In the genomic region with DNA sequence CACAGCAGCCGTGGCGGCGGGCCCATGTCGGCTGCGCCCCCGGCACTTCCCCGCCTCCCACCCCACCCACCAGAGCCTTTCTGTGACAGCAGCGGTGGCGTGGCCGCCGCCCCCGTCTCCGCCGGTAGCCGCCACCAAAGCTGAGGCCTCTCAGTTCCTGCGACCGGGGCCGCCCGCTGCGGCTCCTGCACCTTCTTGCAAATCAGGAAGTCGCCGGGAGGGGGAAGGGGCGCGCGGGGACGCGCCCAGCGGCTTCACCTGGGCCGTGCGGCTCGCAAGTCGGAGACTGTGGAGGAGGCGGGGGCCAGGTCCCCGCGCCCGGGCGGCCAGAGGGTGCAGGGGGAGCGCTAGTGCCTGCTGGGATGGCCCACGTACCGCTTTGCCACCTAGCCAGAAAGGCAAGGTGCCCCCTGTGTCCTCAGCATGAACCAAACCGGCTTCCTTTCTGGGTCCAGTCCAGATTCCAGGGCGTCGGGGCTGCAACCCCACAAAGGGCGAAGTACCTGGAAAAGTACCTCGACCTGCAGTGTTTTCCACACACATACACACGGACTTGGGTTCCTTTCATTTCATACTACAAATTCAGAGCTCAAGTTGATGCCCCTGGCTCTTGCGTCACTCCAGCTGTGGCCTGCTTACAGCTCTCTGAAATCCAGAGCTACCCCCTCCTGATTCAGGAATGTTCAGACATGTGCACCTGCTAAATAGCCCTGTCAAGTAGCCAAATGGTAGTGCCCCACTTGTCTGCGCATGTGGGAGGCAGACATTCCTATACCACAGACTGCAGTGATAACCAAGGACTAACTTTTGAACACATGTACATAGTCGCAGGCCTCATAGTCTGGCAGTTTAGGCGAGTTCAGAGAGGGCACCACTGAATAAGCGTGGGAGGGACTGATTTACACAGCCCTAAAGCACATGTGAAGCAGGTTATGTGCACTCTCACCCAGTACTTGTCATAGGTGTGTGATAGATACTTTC, we compare ENCODE assay signal across 8 cellular contexts. TPM values are rescaled to one million over a fixed set of nuclear protein-coding genes. Genes with fewer than 3 reads are reported as not detected.
DNase-seq lines count a peak whose midpoint lies in the region; ATAC-seq and TF ChIP-seq lines count a peak whose summit lies in the region.

A gene with protein sequence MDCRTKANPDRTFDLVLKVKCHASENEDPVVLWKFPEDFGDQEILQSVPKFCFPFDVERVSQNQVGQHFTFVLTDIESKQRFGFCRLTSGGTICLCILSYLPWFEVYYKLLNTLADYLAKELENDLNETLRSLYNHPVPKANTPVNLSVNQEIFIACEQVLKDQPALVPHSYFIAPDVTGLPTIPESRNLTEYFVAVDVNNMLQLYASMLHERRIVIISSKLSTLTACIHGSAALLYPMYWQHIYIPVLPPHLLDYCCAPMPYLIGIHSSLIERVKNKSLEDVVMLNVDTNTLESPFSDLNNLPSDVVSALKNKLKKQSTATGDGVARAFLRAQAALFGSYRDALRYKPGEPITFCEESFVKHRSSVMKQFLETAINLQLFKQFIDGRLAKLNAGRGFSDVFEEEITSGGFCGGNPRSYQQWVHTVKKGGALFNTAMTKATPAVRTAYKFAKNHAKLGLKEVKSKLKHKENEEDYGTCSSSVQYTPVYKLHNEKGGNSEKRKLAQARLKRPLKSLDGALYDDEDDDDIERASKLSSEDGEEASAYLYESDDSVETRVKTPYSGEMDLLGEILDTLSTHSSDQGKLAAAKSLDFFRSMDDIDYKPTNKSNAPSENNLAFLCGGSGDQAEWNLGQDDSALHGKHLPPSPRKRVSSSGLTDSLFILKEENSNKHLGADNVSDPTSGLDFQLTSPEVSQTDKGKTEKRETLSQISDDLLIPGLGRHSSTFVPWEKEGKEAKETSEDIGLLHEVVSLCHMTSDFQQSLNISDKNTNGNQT (minus strand): TSS at position 199 of the 981 bp plus-strand sequence. CDS start 325 bp downstream, outside the sequence.

- peak within 1 kb of the TSS; percentile 66 to 90 (median 78) for H3K4me3 ChIP-seq in heart right ventricle

- no peaks in the 10 kb centered on the region for H3K36me3 ChIP-seq in heart right ventricle

- peak; percentile 54 for DNase-seq in EH (ENCODE audit: low read depth)
- peak; percentile 80 for DNase-seq in KG1 (lab: John Stamatoyannopoulos, UW)
- peak; percentile 78 for DNase-seq in SKM-1 treated with dmso at 0.1 percent for 144 hours (lab: John Stamatoyannopoulos, UW; ENCODE audit: unreplicated experiment)
- DNase-seq in activated naive CD4-positive, alpha-beta T cell treated with anti-CD3 and anti-CD28 coated beads, Interleukin-2, amount 50 U/mL, for 72 hours (ENCODE audit: low spot score in 2 of 2) = peak; percentile 78 to 88
- peak; percentile 60 to 77 for DNase-seq in heart right ventricle
- DNase-seq in posterior vena cava (ENCODE audit: low spot score) = peak; percentile 94
- DNase-seq in ureter (ENCODE audit: low spot score) = peak; percentile 83

- peaks cover 5 to 12% of the 10 kb centered on the region in 2 donors for H3K36me3 Mint-ChIP-seq in activated naive CD4-positive, alpha-beta T cell treated with anti-CD3 and anti-CD28 coated beads, Interleukin-2, amount 50 U/mL, for 72 hours

- intact Hi-C loops in heart right ventricle (cut with DNase I) (loop anchor here in 2 of 10 donors (10.0 kb wide), 1 partner anchor 161 kb away; no protein-coding TSS in a partner anchor), posterior vena cava (cut with DNase I) (no loop called here)

- H3K9me3 ChIP-seq in heart right ventricle = peaks cover 0 to 9% (median 0%) of the 10 kb centered on the region in 11 donors

- H3K27ac Mint-ChIP-seq in activated naive CD4-positive, alpha-beta T cell treated with anti-CD3 and anti-CD28 coated beads, Interleukin-2, amount 50 U/mL, for 72 hours = peak within 1 kb of the TSS; percentile 96 to 99

- 9 to 10% methylated on average over 42 to 51 of the region's 51 CpGs for WGBS in heart right ventricle, 2 donors

- peak within 1 kb of the TSS; percentile 82 to 96 (median 92) for H3K27ac ChIP-seq in heart right ventricle

- ATAC-seq in GM21723 (IDR thresholded peaks at IDR 0.05; ENCODE audit: unreplicated experiment) (peak; percentile 76), heart right ventricle (peak; percentile 72 to 91 (median 80))
- peak; percentile 56 to 73 for ATAC-seq in activated naive CD4-positive, alpha-beta T cell treated with anti-CD3 and anti-CD28 coated beads, Interleukin-2, amount 50 U/mL, for 72 hours

- H3K9me3 Mint-ChIP-seq in activated naive CD4-positive, alpha-beta T cell treated with anti-CD3 and anti-CD28 coated beads, Interleukin-2, amount 50 U/mL, for 72 hours = peaks cover 0 to 8% of the 10 kb centered on the region in 2 donors

- TF ChIP-seq CTCF in heart right ventricle (IDR thresholded peaks at IDR 0.05) = peak in 2 of 9 donors; percentile 4 to 8

- peaks cover 0 to 67% (median 39%) of the 10 kb centered on the region in 9 donors for H3K4me1 ChIP-seq in heart right ventricle

- no peaks in the 10 kb centered on the region for H3K27me3 ChIP-seq in heart right ventricle

RNA-seq across cellular contexts. Expression of the gene that starts here (rescaled TPM):
- 10 to 100 TPM in 1 of 2 donors, 1 to 10 TPM in 1; 9.3 to 21.3 TPM for total RNA-seq in activated naive CD4-positive, alpha-beta T cell treated with anti-CD3 and anti-CD28 coated beads, Interleukin-2, amount 50 U/mL, for 72 hours
- total RNA-seq in heart right ventricle = 10 to 100 TPM; 21.1 to 36.3 (median 23.8) TPM
- polyA plus RNA-seq in heart right ventricle = 1 to 10 TPM; 1.5 to 7.1 TPM
- total RNA-seq in posterior vena cava = 10 to 100 TPM; 13.8 to 17.2 TPM
- total RNA-seq in ureter = 29.4 TPM

Comparison
In these comparisons a context has a peak if more than half of its experiments do, and no peak if none do; other contexts are left out.
1. Peak in every context shown above with its lines: DNase-seq, ATAC-seq, H3K4me3 ChIP-seq and H3K27ac ChIP-seq.